In genomic region chr9:83937861-83938455, GRCh38 we compare ENCODE assay signal across 8 cellular contexts. TPM values are rescaled to one million over a fixed set of nuclear protein-coding genes. Genes with fewer than 3 reads are reported as not detected.
DNase-seq lines count a peak whose midpoint lies in the region; ATAC-seq, FAIRE-seq and TF ChIP-seq lines count a peak whose summit lies in the region.

No MANE protein-coding gene starts in this region.

- intact Hi-C loops in endothelial cell of umbilical vein (cut with micrococcal nuclease), result loop anchor here (1.0 kb wide), 4 partner anchors 41 to 377 kb away; no protein-coding TSS in a partner anchor

- H3K4me3 ChIP-seq in MM.1S (ENCODE audit: low read length) (no peak overlapping the region), endothelial cell of umbilical vein (replicated peaks in 1 of 3; ENCODE audit: insufficient read depth in 1 of 3, low read depth in 1 of 3, low read length in 3 of 3) (no peak overlapping the region)

- H3K79me2 ChIP-seq in MM.1S (ENCODE audit: low read length) (no peaks in the 10 kb centered on the region), endothelial cell of umbilical vein (ENCODE audit: control insufficient read depth, insufficient read depth, low read length) (no peaks in the 10 kb centered on the region)

- H3K27ac ChIP-seq in MM.1S (ENCODE audit: low read length) (no peak overlapping the region), endothelial cell of umbilical vein (ENCODE audit: insufficient read depth, low read depth, low read length) (no peak overlapping the region)

- H3K9ac ChIP-seq in MM.1S (ENCODE audit: low read length), result no peak overlapping the region
- no peak overlapping the region for H3K9ac ChIP-seq in endothelial cell of umbilical vein (replicated peaks; ENCODE audit: extremely low read depth, insufficient read depth, low read length)

- FAIRE-seq in endothelial cell of umbilical vein (lab: Jason Lieb, UNC), result peak; percentile 73

- ATAC-seq in GM21390 (IDR thresholded peaks at IDR 0.05; ENCODE audit: unreplicated experiment), result peak; percentile 61

- H3K4me2 ChIP-seq in MM.1S (ENCODE audit: low read depth, low read length) (no peak overlapping the region), endothelial cell of umbilical vein (ENCODE audit: insufficient read depth, low read length) (no peak overlapping the region)

- H2AFZ ChIP-seq in MM.1S (ENCODE audit: low read length) (no peak overlapping the region), endothelial cell of umbilical vein (ENCODE audit: low read depth, low read length) (no peak overlapping the region)

- POLR2A ChIA-PET in endothelial cell of umbilical vein (lab: Charles Lee), result no interaction called here

- H3K36me3 ChIP-seq in MM.1S (replicated peaks; ENCODE audit: insufficient read depth, low read length) (no peaks in the 10 kb centered on the region), endothelial cell of umbilical vein (ENCODE audit: control insufficient read depth in 2 of 2, extremely low read depth in 1 of 2, insufficient read depth in 2 of 2, low read length in 2 of 2) (no peaks in the 10 kb centered on the region)

- no peaks in the 10 kb centered on the region for H3F3A ChIP-seq in MM.1S (ENCODE audit: insufficient read depth, low read length)

- H4K20me1 ChIP-seq in MM.1S (ENCODE audit: insufficient read depth, low read length), result no peaks in the 10 kb centered on the region
- no peaks in the 10 kb centered on the region for H4K20me1 ChIP-seq in endothelial cell of umbilical vein (replicated peaks; ENCODE audit: control insufficient read depth, extremely low read depth, insufficient read depth, low read length)

- no TSS peak for BruUV-seq in endothelial cell of umbilical vein (replicated peaks; lab: Mats Ljungman, UMichigan)

- H3K9me3 ChIP-seq in MM.1S (replicated peaks; ENCODE audit: insufficient read depth, low read length), result no peaks in the 10 kb centered on the region
- H3K9me3 ChIP-seq in endothelial cell of umbilical vein (replicated peaks; ENCODE audit: control insufficient read depth, insufficient read depth, low read length), result no peaks in the 10 kb centered on the region

- DNase-seq in NCI-H510A treated with DMSO at 0.1 percent for 48 hours (lab: John Stamatoyannopoulos, UW) (peak; percentile 41), NCI-H510A (lab: John Stamatoyannopoulos, UW) (no peak), MM.1S (peak; percentile 75), T-helper 1 cell (peak in 3 of 5 donors; percentile 16 to 64 (median 17)), endothelial cell of umbilical vein (ENCODE audit: low read depth, low spot score) (peak; percentile 70), midbrain (lab: John Stamatoyannopoulos, UW) (peak; percentile 70), ecto neural progenitor cell (ENCODE audit: low spot score) (no peak)

- CTCF ChIA-PET in endothelial cell of umbilical vein (lab: Charles Lee), result interaction anchor here (0.8 to 3.7 kb wide), 13 partner anchors 12 to 451 kb away, joined by 3 to 110 read pairs (median 4); partner anchors contain the start of gene KIF27

- H3K4me1 ChIP-seq in MM.1S (ENCODE audit: low read length) (no peaks in the 10 kb centered on the region), endothelial cell of umbilical vein (ENCODE audit: control insufficient read depth, extremely low read depth, insufficient read depth, low read length) (peaks cover 7% of the 10 kb centered on the region)

- TF ChIP-seq CTCF in MM.1S (IDR thresholded peaks at IDR 0.05; ENCODE audit: low read length) (peak; percentile 64), endothelial cell of umbilical vein (IDR thresholded peaks at IDR 0.05; ENCODE audit: extremely low read depth in 1 of 2, insufficient read depth in 1 of 2, low read depth in 1 of 2, low read length in 2 of 2) (peak; percentile 48 to 49)

- dilution Hi-C loops in endothelial cell of umbilical vein (cut with MboI; ENCODE audit: extremely low pct_ligation_motif_present, low sequenced_read_pairs), result no loop called here

- no peaks in the 10 kb centered on the region for H3K9me1 ChIP-seq in endothelial cell of umbilical vein (replicated peaks; ENCODE audit: control insufficient read depth, extremely low read depth, insufficient read depth, low read length)

- TF ChIP-seq POLR2A in endothelial cell of umbilical vein (IDR thresholded peaks at IDR 0.05; ENCODE audit: low read depth, low read length), result no peak

- no peaks in the 10 kb centered on the region for H3K9me2 ChIP-seq in MM.1S (replicated peaks; ENCODE audit: insufficient read depth, low read length)

- no peaks in the 10 kb centered on the region for H3K27me3 ChIP-seq in MM.1S (replicated peaks; ENCODE audit: insufficient read depth, low read length)
- H3K27me3 ChIP-seq in endothelial cell of umbilical vein (ENCODE audit: control insufficient read depth in 2 of 2, insufficient read depth in 2 of 2, low read length in 2 of 2), result no peaks in the 10 kb centered on the region

TF ChIP-seq in endothelial cell of umbilical vein, 7 proteins besides CTCF, POLR2A, EP300 and RAD21:
- TF ChIP-seq MYC (IDR thresholded peaks at IDR 0.05; ENCODE audit: low read depth, low read length), result no peak
- TF ChIP-seq MAX (IDR thresholded peaks at IDR 0.05; ENCODE audit: insufficient read depth, insufficient read length), result no peak
- TF ChIP-seq FOS (IDR thresholded peaks at IDR 0.05; ENCODE audit: borderline replicate concordance, insufficient read depth, low read length), result no peak
- TF ChIP-seq EZH2 (IDR thresholded peaks at IDR 0.05; ENCODE audit: borderline replicate concordance, low read depth, low read length, severe bottlenecking), result no peak
- TF ChIP-seq POLR2AphosphoS5 (IDR thresholded peaks at IDR 0.05; ENCODE audit: insufficient read depth, low read depth, low read length), result no peak
- no peak for TF ChIP-seq GATA2 (IDR thresholded peaks at IDR 0.05; ENCODE audit: insufficient read depth, insufficient read length, low read depth, low read length)
- TF ChIP-seq JUN (IDR thresholded peaks at IDR 0.05; ENCODE audit: borderline replicate concordance, insufficient read depth, insufficient read length, low read depth), result no peak

RNA-seq across cellular contexts. Expression of gene KIF27, which starts 16.7 kb away (rescaled TPM):
- 3.2 and 3.5 TPM in 2 replicates for total RNA-seq in endothelial cell of umbilical vein
- 0.16 and 0.28 TPM in 2 replicates for polyA plus RNA-seq in endothelial cell of umbilical vein
- 0.48 and 0.52 TPM in 2 replicates for polyA plus RNA-seq in endothelial cell of umbilical vein (2011; cell fraction: cytosol; rRNA removed)
- polyA plus RNA-seq in endothelial cell of umbilical vein (2011; cell fraction: nucleus; rRNA removed), result 2.4 and 4.1 TPM in 2 replicates
- polyA plus RNA-seq in endothelial cell of umbilical vein (2012), result 1.7 and 1.8 TPM in 2 replicates
- polyA minus RNA-seq in endothelial cell of umbilical vein, result 1.2 and 1.9 TPM in 2 replicates
- polyA minus RNA-seq in endothelial cell of umbilical vein (2011; cell fraction: cytosol; rRNA and poly(A)+ RNA removed), result 1.0 TPM
- polyA minus RNA-seq in endothelial cell of umbilical vein (2011; cell fraction: nucleus; rRNA and poly(A)+ RNA removed), result 3.8 TPM in 2 replicates

RNA-seq across cellular contexts. Expression of gene HNRNPK, which starts 42.1 kb away (rescaled TPM):
- 653 and 663 TPM in 2 replicates for total RNA-seq in endothelial cell of umbilical vein
- polyA plus RNA-seq in endothelial cell of umbilical vein, result 341 and 399 TPM in 2 replicates
- 427 and 435 TPM in 2 replicates for polyA plus RNA-seq in endothelial cell of umbilical vein (2011; cell fraction: cytosol; rRNA removed)
- 628 and 652 TPM in 2 replicates for polyA plus RNA-seq in endothelial cell of umbilical vein (2011; cell fraction: nucleus; rRNA removed)
- polyA plus RNA-seq in endothelial cell of umbilical vein (2012), result 498 and 617 TPM in 2 replicates
- 661 and 665 TPM in 2 replicates for polyA minus RNA-seq in endothelial cell of umbilical vein
- 328 TPM for polyA minus RNA-seq in endothelial cell of umbilical vein (2011; cell fraction: cytosol; rRNA and poly(A)+ RNA removed)
- polyA minus RNA-seq in endothelial cell of umbilical vein (2011; cell fraction: nucleus; rRNA and poly(A)+ RNA removed), result 608 and 684 TPM in 2 replicates

RNA-seq across cellular contexts. Expression of gene RMI1, which starts 42.6 kb away (rescaled TPM):
- 11.4 and 11.5 TPM in 2 replicates for total RNA-seq in endothelial cell of umbilical vein
- 0.46 and 1.1 TPM in 2 replicates for polyA plus RNA-seq in endothelial cell of umbilical vein
- 1.7 and 2.6 TPM in 2 replicates for polyA plus RNA-seq in endothelial cell of umbilical vein (2011; cell fraction: cytosol; rRNA removed)
- 2.1 and 3.0 TPM in 2 replicates for polyA plus RNA-seq in endothelial cell of umbilical vein (2011; cell fraction: nucleus; rRNA removed)
- polyA plus RNA-seq in endothelial cell of umbilical vein (2012), result 4.3 and 8.6 TPM in 2 replicates
- polyA minus RNA-seq in endothelial cell of umbilical vein, result 2.2 and 3.1 TPM in 2 replicates
- 10.1 TPM for polyA minus RNA-seq in endothelial cell of umbilical vein (2011; cell fraction: cytosol; rRNA and poly(A)+ RNA removed)
- 1.3 and 2.3 TPM in 2 replicates for polyA minus RNA-seq in endothelial cell of umbilical vein (2011; cell fraction: nucleus; rRNA and poly(A)+ RNA removed)

Comparison
In these comparisons a context has a peak if more than half of its experiments do, and no peak if none do; other contexts are left out.
1. DNase-seq: peak in NCI-H510A treated with DMSO at 0.1 percent for 48 hours (single experiment), MM.1S (single experiment), T-helper 1 cell (3 of 5), endothelial cell of umbilical vein (single experiment) and midbrain (single experiment); none in NCI-H510A (single experiment) and ecto neural progenitor cell (single experiment).